ENCODE assay signal across 10 cellular contexts in the genomic region with DNA sequence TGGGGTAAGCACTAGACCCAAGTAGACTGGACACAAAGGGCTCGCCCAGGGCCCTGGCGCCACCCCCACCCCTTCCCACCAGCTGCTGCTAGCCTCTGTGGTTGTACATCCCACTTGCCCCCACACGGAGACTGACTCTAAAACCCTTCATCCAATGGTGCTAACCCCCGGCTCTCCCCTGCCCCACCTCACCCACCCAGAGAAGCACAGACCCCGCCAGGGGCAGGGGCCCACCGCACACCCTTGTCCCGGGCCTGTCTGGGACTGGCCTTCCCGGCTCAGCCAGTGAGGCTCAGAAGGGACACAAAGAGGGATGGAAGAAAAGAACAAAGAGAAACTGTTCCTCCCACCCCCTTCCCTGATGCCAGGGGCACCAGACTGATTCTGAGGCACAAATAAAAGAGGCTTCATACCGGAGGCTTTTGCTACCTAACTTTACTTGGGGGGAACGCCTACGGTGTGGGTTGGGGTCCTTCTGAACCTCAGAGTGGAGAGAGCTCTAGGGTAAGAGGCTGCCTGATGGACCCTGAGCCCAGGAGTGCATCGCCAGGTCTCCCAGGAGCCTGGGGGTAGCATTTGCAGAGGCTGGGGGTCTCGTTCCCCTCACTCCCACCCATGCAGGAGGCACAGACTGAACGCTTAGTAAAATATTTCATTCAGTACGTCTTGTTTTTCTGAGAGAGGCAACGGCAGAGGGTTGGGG. TPM values are rescaled to one million over a fixed set of nuclear protein-coding genes. Genes with fewer than 3 reads are reported as not detected.
DNase-seq lines count a peak whose midpoint lies in the region; TF ChIP-seq lines count a peak whose summit lies in the region.
"Had no signal": no experiment of that assay in that cellular context is flagged by ENCODE, and none has a peak within 500 bp of the region (broad histone marks: within the 10 kb centered on the region; RNA-seq: fewer than 3 reads in every experiment).

No MANE protein-coding gene starts in this region.

- H3K9me3 Mint-ChIP-seq in CD4-positive, alpha-beta memory T cell: no peaks in the 10 kb centered on the region
- no peaks in the 10 kb centered on the region for H3K9me3 Mint-ChIP-seq in dendritic cell treated with granulocyte-macrophage colony-stimulating factor and Interleukin-4, amounts not matched to agents 40 ng/mL and 50 ng/mL, for 4 days

- H3K9ac ChIP-seq in OCI-LY3 (ENCODE audit: low read length) (no peak overlapping the region), neuronal stem cell (ENCODE audit: low read depth, low read length, poor library complexity) (no peak overlapping the region)

- no peaks in the 10 kb centered on the region for H3K79me1 ChIP-seq in neuronal stem cell (ENCODE audit: low read depth, low read length)

- peak in 1 of 5 donors; percentile 13 for DNase-seq in CD4-positive, alpha-beta memory T cell
- no peak for DNase-seq in neuronal stem cell (ENCODE audit: low spot score)
- DNase-seq in NCI-H69 (lab: John Stamatoyannopoulos, UW): no peak
- DNase-seq in NOMO-1 (lab: John Stamatoyannopoulos, UW; ENCODE audit: unreplicated experiment in 2 of 2): no peak
- no peak for DNase-seq in KG1 (lab: John Stamatoyannopoulos, UW)
- no peak for DNase-seq in NK-92 treated with Interleukin-12 subunit alpha and Interleukin-12 subunit beta, amount 100 ng/mL, for 24 hours (lab: John Stamatoyannopoulos, UW)

- H2BK15ac ChIP-seq in neuronal stem cell (ENCODE audit: low read length): peak overlapping the region; percentile 81

- CTCF ChIA-PET in CD4-positive, alpha-beta memory T cell (lab: Charles Lee; ENCODE audit: partially characterized antibody): interaction anchor here (0.8 to 22.5 kb wide), 10 partner anchors 7 to 244 kb away, joined by 3 to 523 read pairs (median 5); partner anchors contain the start of genes ABHD15, ANKRD13B and TP53I13

- H3K27ac ChIP-seq in CD4-positive, alpha-beta memory T cell (ENCODE audit: low read depth, low read length): peak overlapping the region; percentile 47
- H3K27ac ChIP-seq in OCI-LY3 (ENCODE audit: low read length): no peak overlapping the region
- H3K27ac ChIP-seq in neuronal stem cell (replicated peaks; ENCODE audit: low read length): no peak overlapping the region
- H3K27ac ChIP-seq: body of pancreas, upper lobe of right lung had no signal

- H3K27me3 Mint-ChIP-seq in CD4-positive, alpha-beta memory T cell: no peaks in the 10 kb centered on the region
- peaks cover 69% of the 10 kb centered on the region for H3K27me3 Mint-ChIP-seq in dendritic cell treated with granulocyte-macrophage colony-stimulating factor and Interleukin-4, amounts not matched to agents 40 ng/mL and 50 ng/mL, for 4 days

- no peaks in the 10 kb centered on the region for H3K27me3 ChIP-seq in CD4-positive, alpha-beta memory T cell (ENCODE audit: insufficient read depth, low read length)
- H3K27me3 ChIP-seq in OCI-LY3 (ENCODE audit: low read depth, low read length): no peaks in the 10 kb centered on the region
- H3K27me3 ChIP-seq in neuronal stem cell (ENCODE audit: control insufficient read depth in 3 of 3, insufficient read depth in 3 of 3, low read depth in 1 of 3, low read length in 3 of 3): peaks cover 8 to 36% (median 16%) of the 10 kb centered on the region in 3 experiments
- H3K27me3 ChIP-seq: upper lobe of right lung had no signal

- peak overlapping the region; percentile 83 to 97 (median 92) for H3K27ac Mint-ChIP-seq in CD4-positive, alpha-beta memory T cell
- peak overlapping the region; percentile 91 for H3K27ac Mint-ChIP-seq in dendritic cell treated with granulocyte-macrophage colony-stimulating factor and Interleukin-4, amounts not matched to agents 40 ng/mL and 50 ng/mL, for 4 days

- H2BK12ac ChIP-seq in neuronal stem cell (ENCODE audit: low read length): peak overlapping the region; percentile 82

- H4K8ac ChIP-seq in neuronal stem cell (ENCODE audit: low read depth, low read length): no peak overlapping the region

- intact Hi-C loops in CD4-positive, alpha-beta memory T cell (cut with micrococcal nuclease): loop anchor here (1.0 to 10.0 kb wide), 3 partner anchors 25 to 480 kb away; partner anchors contain the start of genes GIT1 and TP53I13
- intact Hi-C loops in dendritic cell treated with granulocyte-macrophage colony-stimulating factor and Interleukin-4, amounts not matched to agents 40 ng/mL and 50 ng/mL, for 4 days (cut with micrococcal nuclease): loop anchor here (10.0 kb wide), 1 partner anchor 50 kb away; the partner anchor contains the start of genes ABHD15 and TP53I13

- peaks cover 6% of the 10 kb centered on the region for H4K20me1 ChIP-seq in OCI-LY3 (ENCODE audit: insufficient read depth, low read length)

- WGBS in neuronal stem cell (ENCODE audit: extremely low coverage in 2 of 2, insufficient read length in 2 of 2, insufficient replicate concordance in 1 of 2), 2 donors: no CpG with 5 or more reads among the region's 16 CpGs

- H3K4me1 ChIP-seq in CD4-positive, alpha-beta memory T cell (ENCODE audit: insufficient read depth, low read length): peaks cover 57% of the 10 kb centered on the region
- H3K4me1 ChIP-seq in OCI-LY3 (ENCODE audit: low read length) (peaks cover 13% of the 10 kb centered on the region; the same call in 1 of the 2 replicates), neuronal stem cell (ENCODE audit: control insufficient read depth in 2 of 2, insufficient read depth in 1 of 2, low read depth in 1 of 2, low read length in 2 of 2) (peaks cover 0 to 29% of the 10 kb centered on the region in 2 donors)

- POLR2A ChIA-PET in CD4-positive, alpha-beta memory T cell (lab: Charles Lee; ENCODE audit: partially characterized antibody): interaction anchor here (0.7 to 6.9 kb wide), 17 partner anchors 10 to 895 kb away, joined by 3 to 127 read pairs (median 6); partner anchors contain the start of genes ABHD15, ANKRD13B, GIT1 and NUFIP2

- no peak overlapping the region for H2AFZ ChIP-seq in OCI-LY3 (ENCODE audit: low read depth, low read length)
- no peak overlapping the region for H2AFZ ChIP-seq in neuronal stem cell (ENCODE audit: low read length)

- H2BK120ac ChIP-seq in neuronal stem cell (ENCODE audit: low read depth, low read length): no peak overlapping the region

- no peaks in the 10 kb centered on the region for H3K9me3 ChIP-seq in CD4-positive, alpha-beta memory T cell (ENCODE audit: control insufficient read depth in 1 of 2, low read length in 2 of 2)
- H3K9me3 ChIP-seq in OCI-LY3 (ENCODE audit: insufficient read depth, low read length): no peaks in the 10 kb centered on the region
- H3K9me3 ChIP-seq in neuronal stem cell (replicated peaks in 1 of 2; ENCODE audit: control insufficient read depth in 2 of 2, insufficient read depth in 1 of 2, low read depth in 1 of 2, low read length in 2 of 2): peaks cover 3 to 12% of the 10 kb centered on the region in 2 donors
- H3K9me3 ChIP-seq: body of pancreas, upper lobe of right lung had no signal

- H3K4ac ChIP-seq in neuronal stem cell (ENCODE audit: low read length): no peak overlapping the region

- TF ChIP-seq CTCF in OCI-LY3 (IDR thresholded peaks at IDR 0.05; ENCODE audit: low read depth, low read length): no peak

- H3K18ac ChIP-seq in neuronal stem cell (ENCODE audit: low read length): peak overlapping the region; percentile 88

- H3K4me3 Mint-ChIP-seq in CD4-positive, alpha-beta memory T cell: peak overlapping the region; percentile 88 to 94 (median 92)
- H3K4me3 Mint-ChIP-seq in dendritic cell treated with granulocyte-macrophage colony-stimulating factor and Interleukin-4, amounts not matched to agents 40 ng/mL and 50 ng/mL, for 4 days: peak overlapping the region; percentile 82

- H4K91ac ChIP-seq in neuronal stem cell (ENCODE audit: low read depth, low read length, poor library complexity): no peak overlapping the region

- peak overlapping the region; percentile 54 for H2AK5ac ChIP-seq in neuronal stem cell (ENCODE audit: low read depth, low read length)

- peaks cover 17 to 41% (median 29%) of the 10 kb centered on the region in 4 donors for H3K4me1 Mint-ChIP-seq in CD4-positive, alpha-beta memory T cell
- peaks cover 52% of the 10 kb centered on the region for H3K4me1 Mint-ChIP-seq in dendritic cell treated with granulocyte-macrophage colony-stimulating factor and Interleukin-4, amounts not matched to agents 40 ng/mL and 50 ng/mL, for 4 days (ENCODE audit: low read depth)

- H3K36me3 ChIP-seq in CD4-positive, alpha-beta memory T cell (ENCODE audit: insufficient read depth, low read length): no peaks in the 10 kb centered on the region
- peaks cover 4% of the 10 kb centered on the region for H3K36me3 ChIP-seq in OCI-LY3 (replicated peaks; ENCODE audit: low read depth, low read length)
- H3K36me3 ChIP-seq in neuronal stem cell (replicated peaks in 1 of 2; ENCODE audit: control insufficient read depth in 2 of 2, insufficient read depth in 2 of 2, low read length in 2 of 2): peaks cover 5 to 35% of the 10 kb centered on the region in 2 donors
- H3K36me3 ChIP-seq: upper lobe of right lung had no signal

- H3K4me3 ChIP-seq in CD4-positive, alpha-beta memory T cell (ENCODE audit: low read length in 2 of 2): peak overlapping the region; percentile 89 to 92
- H3K4me3 ChIP-seq in OCI-LY3 (ENCODE audit: low read length) (peak overlapping the region; percentile 64; the same call in 1 of the 2 replicates), neuronal stem cell (ENCODE audit: low read length in 2 of 2) (no peak overlapping the region)
- H3K4me3 ChIP-seq: body of pancreas had no signal

- no peak overlapping the region for H3K23ac ChIP-seq in neuronal stem cell (ENCODE audit: low read depth, low read length, poor library complexity)

- H2BK5ac ChIP-seq in neuronal stem cell (ENCODE audit: low read length): peak overlapping the region; percentile 14

- H3K14ac ChIP-seq in neuronal stem cell (ENCODE audit: low read length): no peak overlapping the region

- H3K36me3 Mint-ChIP-seq in CD4-positive, alpha-beta memory T cell: peaks cover 0 to 1% of the 10 kb centered on the region in 2 donors
- H3K36me3 Mint-ChIP-seq in dendritic cell treated with granulocyte-macrophage colony-stimulating factor and Interleukin-4, amounts not matched to agents 40 ng/mL and 50 ng/mL, for 4 days (ENCODE audit: low read depth): no peaks in the 10 kb centered on the region

- H3K79me2 ChIP-seq in OCI-LY3 (ENCODE audit: low read length): no peaks in the 10 kb centered on the region

- H3K4me2 ChIP-seq in OCI-LY3 (ENCODE audit: low read length) (peak overlapping the region; percentile 84), neuronal stem cell (ENCODE audit: insufficient read depth, low read length, poor library complexity, severe bottlenecking) (peak overlapping the region; percentile 29)

RNA-seq across cellular contexts. Expression of gene CORO6, which starts 8.2 kb away (rescaled TPM):
- 1 to 10 TPM; 1.6 to 2.2 TPM for total RNA-seq in CD4-positive, alpha-beta memory T cell
- polyA plus RNA-seq in CD4-positive, alpha-beta memory T cell: not detected
- polyA plus RNA-seq in neuronal stem cell (2013, experiment 1 of 2): 5.2 TPM
- polyA plus RNA-seq in neuronal stem cell (2013, experiment 2 of 2): 5.5 TPM

RNA-seq across cellular contexts. Expression of gene ANKRD13B, which starts 21.6 kb away (rescaled TPM):
- total RNA-seq in CD4-positive, alpha-beta memory T cell: 1 to 10 TPM; 1.3 to 2.3 TPM
- polyA plus RNA-seq in CD4-positive, alpha-beta memory T cell: not detected
- polyA plus RNA-seq in neuronal stem cell (2013, experiment 1 of 2): 24.5 TPM
- polyA plus RNA-seq in neuronal stem cell (2013, experiment 2 of 2): 23.7 TPM

RNA-seq across cellular contexts. Expression of gene GIT1, which starts 25.0 kb away (rescaled TPM):
- 10 to 100 TPM; 78.9 to 82.8 TPM for total RNA-seq in CD4-positive, alpha-beta memory T cell
- polyA plus RNA-seq in CD4-positive, alpha-beta memory T cell: 10 to 100 TPM in 1 of 2 donors, 1 to 10 TPM in 1; 4.2 to 24.9 TPM
- 63.2 TPM for polyA plus RNA-seq in neuronal stem cell (2013, experiment 1 of 2)
- polyA plus RNA-seq in neuronal stem cell (2013, experiment 2 of 2): 65.1 TPM

RNA-seq across cellular contexts. Expression of gene TP53I13, which starts 46.0 kb away (rescaled TPM):
- 100 to 1,000 TPM; 149 to 158 TPM for total RNA-seq in CD4-positive, alpha-beta memory T cell
- 10 to 100 TPM; 31.5 to 47.5 TPM for polyA plus RNA-seq in CD4-positive, alpha-beta memory T cell
- polyA plus RNA-seq in neuronal stem cell (2013, experiment 1 of 2): 32.2 TPM
- 30.4 TPM for polyA plus RNA-seq in neuronal stem cell (2013, experiment 2 of 2)

RNA-seq across cellular contexts. Expression of gene ABHD15, which starts 47.7 kb away (rescaled TPM):
- total RNA-seq in CD4-positive, alpha-beta memory T cell: 10 to 100 TPM; 18.1 to 18.8 TPM
- polyA plus RNA-seq in CD4-positive, alpha-beta memory T cell: 10 to 100 TPM in 1 of 2 donors, 1 to 10 TPM in 1; 8.2 to 13.5 TPM
- polyA plus RNA-seq in neuronal stem cell (2013, experiment 1 of 2): 2.6 TPM
- 2.5 TPM for polyA plus RNA-seq in neuronal stem cell (2013, experiment 2 of 2)

Comparison
In these comparisons a context has a peak if more than half of its experiments do, and no peak if none do; other contexts are left out.
1. H3K4me3 ChIP-seq: peak in CD4-positive, alpha-beta memory T cell (2 of 2) and OCI-LY3 (single experiment); none in neuronal stem cell (0 of 2).